Comparison of ENCODE assay signal across 5 cellular contexts in genomic region chr22:16558376-16558945, GRCh38. TPM values are rescaled to one million over a fixed set of nuclear protein-coding genes. Genes with fewer than 3 reads are reported as not detected.
"Had no signal": no experiment of that assay in that cellular context is flagged by ENCODE, and none has a peak within 500 bp of the region (broad histone marks: within the 10 kb centered on the region; RNA-seq: fewer than 3 reads in every experiment).

No MANE protein-coding gene starts in this region.

RNA-seq across cellular contexts. Expression of gene CCT8L2, which starts 34.1 kb away (rescaled TPM):
- total RNA-seq: GM23248, H4, H7, HT-29, IMR-90 had no signal
- polyA plus RNA-seq: GM23248, IMR-90 had no signal
